9 cellular contexts compared by ENCODE assay signal in genomic region chr6:158618289-158618688, GRCh38. TPM values are rescaled to one million over a fixed set of nuclear protein-coding genes. Genes with fewer than 3 reads are reported as not detected.
DNase-seq lines count a peak whose midpoint lies in the region; ATAC-seq and TF ChIP-seq lines count a peak whose summit lies in the region.
"Not testable (repeated sequence)": the region's sequence is repeated elsewhere in the genome, so short reads cannot be mapped to it uniquely, and the experiment has no call there.
"Had no signal": no experiment of that assay in that cellular context is flagged by ENCODE, and none has a peak within 500 bp of the region (broad histone marks: within the 10 kb centered on the region; RNA-seq: fewer than 3 reads in every experiment).

No MANE protein-coding gene starts in this region.

- CTCF ChIA-PET in CD8-positive, alpha-beta T cell (lab: Charles Lee): interaction anchor here (1.4 to 1.5 kb wide), 2 partner anchors 13 to 73 kb away, joined by 3 to 5 read pairs; no protein-coding TSS in a partner anchor
- CTCF ChIA-PET in T-cell (lab: Charles Lee): interaction anchor here in 1 of 2 donors (0.6 kb wide), 1 partner anchor 406 kb away, joined by 3 read pairs; no protein-coding TSS in a partner anchor
- CTCF ChIA-PET in activated CD8-positive, alpha-beta T cell treated with anti-CD3 and anti-CD28 coated beads for 36 hours (lab: Charles Lee): interaction anchor here (1.6 kb wide), 1 partner anchor 73 kb away, joined by 4 read pairs; no protein-coding TSS in a partner anchor

- POLR2A ChIA-PET in CD8-positive, alpha-beta T cell (lab: Charles Lee); T-cell (lab: Charles Lee): not testable (repeated sequence)
- POLR2A ChIA-PET in activated CD8-positive, alpha-beta T cell treated with anti-CD3 and anti-CD28 coated beads for 36 hours (lab: Charles Lee): interaction anchor here (0.6 kb wide), 1 partner anchor 185 kb away, joined by 3 read pairs; no protein-coding TSS in a partner anchor

- ATAC-seq in CD4-positive, CD25-positive, alpha-beta regulatory T cell (ENCODE audit: low read depth in 2 of 2); CD8-positive, alpha-beta T cell; T-cell (replicated peaks in 1 of 4); activated CD8-positive, alpha-beta T cell treated with anti-CD3 and anti-CD28 coated beads for 36 hours; central memory CD8-positive, alpha-beta T cell (replicated peaks; ENCODE audit: extremely low read depth, poor library complexity, severe bottlenecking); natural killer cell; stimulated activated effector memory CD8-positive, alpha-beta T cell treated with anti-CD3 and anti-CD28 coated beads, Interleukin-12 subunit alpha, Interleukin-12 subunit beta, amount 100 ng/mL, for 72 hours: not testable (repeated sequence)

- peaks cover 46% of the 10 kb centered on the region for H3K36me3 ChIP-seq in CD4-positive, CD25-positive, alpha-beta regulatory T cell (ENCODE audit: control insufficient read depth, insufficient read depth, low read length)
- peaks cover 16% of the 10 kb centered on the region for H3K36me3 ChIP-seq in CD8-positive, alpha-beta T cell (ENCODE audit: insufficient read depth, low read length)

- TF ChIP-seq CTCF in CD8-positive, alpha-beta T cell (IDR thresholded peaks at IDR 0.05); activated CD8-positive, alpha-beta T cell treated with anti-CD3 and anti-CD28 coated beads for 36 hours (IDR thresholded peaks at IDR 0.05); natural killer cell (IDR thresholded peaks at IDR 0.05): not testable (repeated sequence)

- intact Hi-C loops in CD8-positive, alpha-beta T cell (cut with DNase I, micrococcal nuclease); activated CD8-positive, alpha-beta T cell treated with anti-CD3 and anti-CD28 coated beads for 36 hours (cut with micrococcal nuclease); natural killer cell (cut with micrococcal nuclease): not testable (repeated sequence)

- H3K27ac Mint-ChIP-seq in CD4-positive, CD25-positive, alpha-beta regulatory T cell: peak overlapping the region in 2 of 3 donors; percentile 36 to 74
- peak overlapping the region; percentile 23 for H3K27ac Mint-ChIP-seq in CD8-positive, alpha-beta T cell
- H3K27ac Mint-ChIP-seq in T-cell: peak overlapping the region; percentile 49 to 63
- peak overlapping the region; percentile 30 for H3K27ac Mint-ChIP-seq in activated CD8-positive, alpha-beta T cell treated with anti-CD3 and anti-CD28 coated beads for 36 hours
- peak overlapping the region; percentile 75 for H3K27ac Mint-ChIP-seq in central memory CD8-positive, alpha-beta T cell (ENCODE audit: low read depth)
- H3K27ac Mint-ChIP-seq in immature natural killer cell: peak overlapping the region; percentile 29 to 91 (median 76)
- H3K27ac Mint-ChIP-seq in natural killer cell: peak overlapping the region; percentile 67 to 68
- H3K27ac Mint-ChIP-seq in stimulated activated effector memory CD8-positive, alpha-beta T cell treated with anti-CD3 and anti-CD28 coated beads, Interleukin-12 subunit alpha, Interleukin-12 subunit beta, amount 100 ng/mL, for 72 hours: peak overlapping the region; percentile 24

- not testable (repeated sequence) for H3K27me3 ChIP-seq in CD4-positive, CD25-positive, alpha-beta regulatory T cell (ENCODE audit: control insufficient read depth, insufficient read depth, low read length); CD8-positive, alpha-beta T cell (ENCODE audit: insufficient read depth, low read length)

- H3K9me3 ChIP-seq in CD4-positive, CD25-positive, alpha-beta regulatory T cell (ENCODE audit: control insufficient read depth in 2 of 2, low read length in 2 of 2); CD8-positive, alpha-beta T cell (ENCODE audit: low read length): not testable (repeated sequence)

- H3K27ac ChIP-seq in CD4-positive, CD25-positive, alpha-beta regulatory T cell (ENCODE audit: insufficient read depth, low read length, poor library complexity, severe bottlenecking); CD8-positive, alpha-beta T cell (ENCODE audit: low read depth, low read length): not testable (repeated sequence)

- not testable (repeated sequence) for H3K9me3 Mint-ChIP-seq in CD4-positive, CD25-positive, alpha-beta regulatory T cell; CD8-positive, alpha-beta T cell; T-cell; activated CD8-positive, alpha-beta T cell treated with anti-CD3 and anti-CD28 coated beads for 36 hours; central memory CD8-positive, alpha-beta T cell; immature natural killer cell; natural killer cell; stimulated activated effector memory CD8-positive, alpha-beta T cell treated with anti-CD3 and anti-CD28 coated beads, Interleukin-12 subunit alpha, Interleukin-12 subunit beta, amount 100 ng/mL, for 72 hours

- H3K4me3 ChIP-seq in CD4-positive, CD25-positive, alpha-beta regulatory T cell (ENCODE audit: low read depth, low read length); CD8-positive, alpha-beta T cell (ENCODE audit: low read depth, low read length): not testable (repeated sequence)

- H3K4me1 ChIP-seq in CD4-positive, CD25-positive, alpha-beta regulatory T cell (ENCODE audit: control insufficient read depth, insufficient read depth, low read length, poor library complexity, severe bottlenecking); CD8-positive, alpha-beta T cell (ENCODE audit: insufficient read depth, low read length): not testable (repeated sequence)

- not testable (repeated sequence) for H3K27me3 Mint-ChIP-seq in CD4-positive, CD25-positive, alpha-beta regulatory T cell; CD8-positive, alpha-beta T cell (ENCODE audit: low read depth); T-cell; activated CD8-positive, alpha-beta T cell treated with anti-CD3 and anti-CD28 coated beads for 36 hours; central memory CD8-positive, alpha-beta T cell; immature natural killer cell (ENCODE audit: low read depth in 3 of 3); natural killer cell (ENCODE audit: low read depth in 2 of 2)

- H3K36me3 Mint-ChIP-seq in CD4-positive, CD25-positive, alpha-beta regulatory T cell: peaks cover 64% of the 10 kb centered on the region
- H3K36me3 Mint-ChIP-seq in CD8-positive, alpha-beta T cell: peaks cover 87% of the 10 kb centered on the region
- H3K36me3 Mint-ChIP-seq in T-cell: peaks cover 78% of the 10 kb centered on the region
- H3K36me3 Mint-ChIP-seq in activated CD8-positive, alpha-beta T cell treated with anti-CD3 and anti-CD28 coated beads for 36 hours (ENCODE audit: low read depth): peaks cover 48% of the 10 kb centered on the region
- H3K36me3 Mint-ChIP-seq in central memory CD8-positive, alpha-beta T cell (ENCODE audit: insufficient read depth): peaks cover 39% of the 10 kb centered on the region
- peaks cover 12 to 72% (median 19%) of the 10 kb centered on the region in 3 donors for H3K36me3 Mint-ChIP-seq in immature natural killer cell
- peaks cover 14% of the 10 kb centered on the region for H3K36me3 Mint-ChIP-seq in natural killer cell
- H3K36me3 Mint-ChIP-seq in stimulated activated effector memory CD8-positive, alpha-beta T cell treated with anti-CD3 and anti-CD28 coated beads, Interleukin-12 subunit alpha, Interleukin-12 subunit beta, amount 100 ng/mL, for 72 hours: peaks cover 93% of the 10 kb centered on the region

- H3K4me3 Mint-ChIP-seq in CD4-positive, CD25-positive, alpha-beta regulatory T cell; CD8-positive, alpha-beta T cell; T-cell; activated CD8-positive, alpha-beta T cell treated with anti-CD3 and anti-CD28 coated beads for 36 hours; central memory CD8-positive, alpha-beta T cell; immature natural killer cell; natural killer cell; stimulated activated effector memory CD8-positive, alpha-beta T cell treated with anti-CD3 and anti-CD28 coated beads, Interleukin-12 subunit alpha, Interleukin-12 subunit beta, amount 100 ng/mL, for 72 hours: not testable (repeated sequence)

- peaks cover 4 to 26% (median 13%) of the 10 kb centered on the region in 4 donors for H3K4me1 Mint-ChIP-seq in CD4-positive, CD25-positive, alpha-beta regulatory T cell
- H3K4me1 Mint-ChIP-seq in CD8-positive, alpha-beta T cell (ENCODE audit: low read depth); activated CD8-positive, alpha-beta T cell treated with anti-CD3 and anti-CD28 coated beads for 36 hours (ENCODE audit: low read depth): not testable (repeated sequence)
- H3K4me1 Mint-ChIP-seq in T-cell (peaks cover 15 to 22% (median 19%) of the 10 kb centered on the region in 3 donors), immature natural killer cell (peaks cover 27 to 47% of the 10 kb centered on the region in 2 donors), natural killer cell (peaks cover 30 to 41% of the 10 kb centered on the region in 2 donors)
- H3K4me1 Mint-ChIP-seq in central memory CD8-positive, alpha-beta T cell: peaks cover 59% of the 10 kb centered on the region
- peaks cover 56% of the 10 kb centered on the region for H3K4me1 Mint-ChIP-seq in stimulated activated effector memory CD8-positive, alpha-beta T cell treated with anti-CD3 and anti-CD28 coated beads, Interleukin-12 subunit alpha, Interleukin-12 subunit beta, amount 100 ng/mL, for 72 hours

- DNase-seq in CD4-positive, CD25-positive, alpha-beta regulatory T cell; CD8-positive, alpha-beta T cell; T-cell; activated CD8-positive, alpha-beta T cell treated with anti-CD3 and anti-CD28 coated beads for 36 hours; central memory CD8-positive, alpha-beta T cell (ENCODE audit: low spot score in 2 of 2); immature natural killer cell; natural killer cell; stimulated activated effector memory CD8-positive, alpha-beta T cell treated with anti-CD3 and anti-CD28 coated beads, Interleukin-12 subunit alpha, Interleukin-12 subunit beta, amount 100 ng/mL, for 72 hours (ENCODE audit: low spot score in 2 of 2): not testable (repeated sequence)

RNA-seq across cellular contexts. Expression of gene DYNLT1, which starts 26.3 kb away (rescaled TPM):
- total RNA-seq in CD4-positive, CD25-positive, alpha-beta regulatory T cell: 123 TPM
- polyA plus RNA-seq in CD4-positive, CD25-positive, alpha-beta regulatory T cell: 100 to 1,000 TPM; 103 to 127 (median 113) TPM
- 100 to 1,000 TPM; 109 TPM for total RNA-seq in CD8-positive, alpha-beta T cell
- total RNA-seq in T-cell: 100 to 1,000 TPM in 1 of 5 donors, 10 to 100 TPM in 4; 50.8 to 128 (median 59.5) TPM
- total RNA-seq in activated CD8-positive, alpha-beta T cell treated with anti-CD3 and anti-CD28 coated beads for 36 hours: 10 to 100 TPM; 94.3 to 98.3 TPM
- polyA plus RNA-seq in immature natural killer cell: 100 to 1,000 TPM in 2 of 3 donors, 10 to 100 TPM in 1; 94.2 to 141 (median 119) TPM
- 100 to 1,000 TPM in 1 of 3 donors, 10 to 100 TPM in 2; 85.7 to 106 (median 86.8) TPM for total RNA-seq in natural killer cell

RNA-seq across cellular contexts. Expression of gene SYTL3, which starts 31.6 kb away (rescaled TPM):
- 54.8 TPM for total RNA-seq in CD4-positive, CD25-positive, alpha-beta regulatory T cell
- 10 to 100 TPM; 12.2 to 15.5 (median 13.8) TPM for polyA plus RNA-seq in CD4-positive, CD25-positive, alpha-beta regulatory T cell
- 10 to 100 TPM; 38.2 to 44.6 TPM for total RNA-seq in CD8-positive, alpha-beta T cell
- total RNA-seq in T-cell: 10 to 100 TPM; 14.4 to 45.6 (median 22.9) TPM
- total RNA-seq in activated CD8-positive, alpha-beta T cell treated with anti-CD3 and anti-CD28 coated beads for 36 hours: 100 to 1,000 TPM; 151 to 163 TPM
- polyA plus RNA-seq in immature natural killer cell: 10 to 100 TPM; 45.4 to 56.5 (median 52.0) TPM
- total RNA-seq in natural killer cell: 100 to 1,000 TPM in 1 of 3 donors, 10 to 100 TPM in 2; 84.1 to 143 (median 89.0) TPM
- polyA plus RNA-seq: GM23338 had no signal

RNA-seq across cellular contexts. Expression of gene TMEM181, which starts 58.4 kb away (rescaled TPM):
- total RNA-seq in CD4-positive, CD25-positive, alpha-beta regulatory T cell: 21.2 TPM
- polyA plus RNA-seq in CD4-positive, CD25-positive, alpha-beta regulatory T cell: 1 to 10 TPM; 4.9 to 5.7 (median 5.5) TPM
- 10 to 100 TPM in 1 of 2 experiments, 1 to 10 TPM in 1; 9.3 to 10.3 TPM for total RNA-seq in CD8-positive, alpha-beta T cell
- total RNA-seq in T-cell: 10 to 100 TPM; 15.9 to 21.5 (median 19.9) TPM
- 10 to 100 TPM; 10.0 to 10.1 TPM for total RNA-seq in activated CD8-positive, alpha-beta T cell treated with anti-CD3 and anti-CD28 coated beads for 36 hours
- polyA plus RNA-seq in immature natural killer cell: 10 to 100 TPM in 2 of 3 donors, 1 to 10 TPM in 1; 4.3 to 14.8 (median 10.1) TPM
- total RNA-seq in natural killer cell: 10 to 100 TPM; 44.8 to 60.9 (median 45.0) TPM

Comparison
In these comparisons a context has a peak if more than half of its experiments do, and no peak if none do; other contexts are left out.
1. H3K27ac Mint-ChIP-seq: peak in every context shown above with its lines; median percentile 76 in immature natural killer cell; 75 in central memory CD8-positive, alpha-beta T cell; 68 in natural killer cell; 56 in T-cell; 55 in CD4-positive, CD25-positive, alpha-beta regulatory T cell; 30 in activated CD8-positive, alpha-beta T cell treated with anti-CD3 and anti-CD28 coated beads for 36 hours; 24 in stimulated activated effector memory CD8-positive, alpha-beta T cell treated with anti-CD3 and anti-CD28 coated beads, Interleukin-12 subunit alpha, Interleukin-12 subunit beta, amount 100 ng/mL, for 72 hours; 23 in CD8-positive, alpha-beta T cell.